ENCODE assay signal across 27 cellular contexts in genomic region chr17:76039121-76039520, GRCh38. TPM values are rescaled to one million over a fixed set of nuclear protein-coding genes. Genes with fewer than 3 reads are reported as not detected.
DNase-seq lines count a peak whose midpoint lies in the region; ATAC-seq, FAIRE-seq and TF ChIP-seq lines count a peak whose summit lies in the region.
"Had no signal": no experiment of that assay in that cellular context is flagged by ENCODE, and none has a peak within 500 bp of the region (broad histone marks: within the 10 kb centered on the region; RNA-seq: fewer than 3 reads in every experiment).

No MANE protein-coding gene starts in this region.

- H3K27me3 ChIP-seq in HUES48 (ENCODE audit: control insufficient read depth, insufficient read depth, low read length) (no peaks in the 10 kb centered on the region), K562 (ENCODE audit: control insufficient read depth in 2 of 2, insufficient read depth in 2 of 2, low read length in 2 of 2) (no peaks in the 10 kb centered on the region), SJCRH30 (no peaks in the 10 kb centered on the region)
- H3K27me3 ChIP-seq: esophagus squamous epithelium, neutrophil had no signal

- no peak for TF ChIP-seq POLR2A in K562 (conservative IDR thresholded peaks at IDR 0.05)

- H3K4me2 ChIP-seq in K562 (ENCODE audit: insufficient read depth, low read length), result no peak overlapping the region

- TF ChIP-seq CTCF in K562 (IDR thresholded peaks at IDR 0.05 in 2 of 3, conservative IDR thresholded peaks at IDR 0.05 in 1 of 3; ENCODE audit: insufficient read depth in 2 of 3, low read depth in 1 of 3, low read length in 3 of 3) (no peak), type B pancreatic cell (conservative IDR thresholded peaks at IDR 0.05) (no peak)

- H3K9me3 Mint-ChIP-seq in naive thymus-derived CD8-positive, alpha-beta T cell, result no peaks in the 10 kb centered on the region
- H3K9me3 Mint-ChIP-seq in type B pancreatic cell, result no peaks in the 10 kb centered on the region
- H3K9me3 Mint-ChIP-seq: activated T-helper 2 cell treated with anti-CD3 and anti-CD28 coated beads, Interferon-gamma antibody, Interleukin-2, Interleukin-4, amounts not matched to agents 10 μg/mL and 5 μg/mL and 100 μg/mL, durations not matched to agents 14 hours and 24 hours and 36 hours; CD4-positive, alpha-beta memory T cell had no signal

- peaks cover 6 to 29% (median 14%) of the 10 kb centered on the region in 4 donors for H3K4me1 Mint-ChIP-seq in naive thymus-derived CD8-positive, alpha-beta T cell
- peaks cover 26% of the 10 kb centered on the region for H3K4me1 Mint-ChIP-seq in type B pancreatic cell (ENCODE audit: unreplicated experiment)

- no peaks in the 10 kb centered on the region for H3K9me1 ChIP-seq in K562 (ENCODE audit: control insufficient read depth, insufficient read depth, low read length)

- peaks cover 4 to 65% (median 14%) of the 10 kb centered on the region in 3 donors for H3K36me3 Mint-ChIP-seq in naive thymus-derived CD8-positive, alpha-beta T cell
- peaks cover 38% of the 10 kb centered on the region for H3K36me3 Mint-ChIP-seq in type B pancreatic cell

- H3K4me1 ChIP-seq in HUES48 (ENCODE audit: control insufficient read depth, insufficient read depth, low read length) (peaks cover 25% of the 10 kb centered on the region), K562 (replicated peaks in 1 of 2; ENCODE audit: control insufficient read depth in 2 of 2, insufficient read depth in 2 of 2, low read length in 2 of 2) (no peaks in the 10 kb centered on the region; a peak in 1 of 5 replicates), SJCRH30 (peaks cover 3% of the 10 kb centered on the region; the same call in 1 of the 2 replicates)

- peak overlapping the region; percentile 90 for H3K27ac ChIP-seq in HUES48 (ENCODE audit: low read depth, low read length)
- no peak overlapping the region for H3K27ac ChIP-seq in K562 (ENCODE audit: extremely low read depth, low read depth, low read length)
- no peak overlapping the region for H3K27ac ChIP-seq in SJCRH30
- H3K27ac ChIP-seq: neutrophil had no signal

- 63% methylated on average over 6 of the region's 6 CpGs for WGBS in K562 (ENCODE audit: insufficient coverage, low coverage, missing lambda C conversion rate)

- H2AFZ ChIP-seq in K562 (ENCODE audit: low read depth, low read length), result no peak overlapping the region

- TF ChIP-seq RAD21 in K562 (CRISPR knock-in tag; conservative IDR thresholded peaks at IDR 0.05 in 1 of 2, IDR thresholded peaks at IDR 0.05 in 1 of 2), result no peak

- POLR2A ChIA-PET in K562 (lab: Yijun Ruan, JAX), result interaction anchor here (0.5 to 1.2 kb wide), 2 partner anchors 235 to 437 kb away, joined by 3 read pairs; no protein-coding TSS in a partner anchor
- POLR2A ChIA-PET in naive thymus-derived CD8-positive, alpha-beta T cell (lab: Charles Lee), result interaction anchor here (0.6 to 2.0 kb wide), 3 partner anchors 8 to 26 kb away, joined by 3 to 8 read pairs (median 4); no protein-coding TSS in a partner anchor

- no peak overlapping the region for H3K4me3 ChIP-seq in HUES48 (ENCODE audit: low read depth, low read length)
- no peak overlapping the region for H3K4me3 ChIP-seq in K562
- no peak overlapping the region for H3K4me3 ChIP-seq in SJCRH30
- H3K4me3 ChIP-seq: esophagus squamous epithelium had no signal

- peak overlapping the region in 8 of 10 donors; percentile 10 to 85 (median 60) for H3K27ac Mint-ChIP-seq in naive thymus-derived CD8-positive, alpha-beta T cell
- H3K27ac Mint-ChIP-seq in type B pancreatic cell, result no peak overlapping the region
- H3K27ac Mint-ChIP-seq: activated T-helper 2 cell treated with anti-CD3 and anti-CD28 coated beads, Interferon-gamma antibody, Interleukin-2, Interleukin-4, amounts not matched to agents 10 μg/mL and 5 μg/mL and 100 μg/mL, durations not matched to agents 14 hours and 24 hours and 36 hours had no signal

- TF ChIP-seq EP300 in K562 (IDR thresholded peaks at IDR 0.05; ENCODE audit: low read length), result no peak

- no peak overlapping the region for H3K4me3 Mint-ChIP-seq in naive thymus-derived CD8-positive, alpha-beta T cell
- no peak overlapping the region for H3K4me3 Mint-ChIP-seq in type B pancreatic cell
- H3K4me3 Mint-ChIP-seq: CD4-positive, alpha-beta memory T cell had no signal

- 0 out of 2 replicates have a peak, but pooled peaks cover 9% of the 10 kb centered on the region for H4K20me1 ChIP-seq in K562 (replicated peaks; ENCODE audit: control insufficient read depth, insufficient read depth, low read length)

- DNase-seq in ELF-1 (ENCODE audit: low read depth, low spot score), result peak; percentile 35
- no peak for DNase-seq in K562 (ENCODE audit: extremely low read depth in 1 of 4, low spot score in 3 of 4)
- DNase-seq in naive thymus-derived CD8-positive, alpha-beta T cell, result no peak
- DNase-seq in SJCRH30, result no peak
- no peak for DNase-seq in type B pancreatic cell (ENCODE audit: extremely low spot score, unreplicated experiment)
- DNase-seq: anterior cingulate cortex; CD4-positive, alpha-beta memory T cell; effector CD8-positive, alpha-beta T cell; esophagus squamous epithelium; GF-D8; Kasumi-1; left cardiac atrium; NCI-H1048; NCI-H2029 treated with DMSO at 0.1 percent for 48 hours; NK-92 treated with Interleukin-12 subunit alpha and Interleukin-12 subunit beta, amount 100 ng/mL, for 24 hours; stimulated activated CD4-positive, alpha-beta T cell treated with anti-CD3 and anti-CD28 coated beads, Interleukin-4, amount 100 ng/mL, for 1 hour; stimulated activated naive CD8-positive, alpha-beta T cell treated with anti-CD3 and anti-CD28 coated beads, Interleukin-15, Interleukin-2, amounts not matched to agents 100 U/mL and 50 U/mL, for 24 hours; T1000; trophoblast cell had no signal

- in situ Hi-C loops in K562 (cut with MboI), result no loop called here

- H3K27me3 Mint-ChIP-seq in naive thymus-derived CD8-positive, alpha-beta T cell, result no peaks in the 10 kb centered on the region
- H3K27me3 Mint-ChIP-seq in type B pancreatic cell, result no peaks in the 10 kb centered on the region
- H3K27me3 Mint-ChIP-seq: CD4-positive, alpha-beta memory T cell had no signal

- FAIRE-seq in K562 (lab: Jason Lieb, UNC), result no peak

- H3K9ac ChIP-seq in HUES48 (ENCODE audit: low read depth, low read length) (no peak overlapping the region), K562 (ENCODE audit: insufficient read depth in 1 of 2, low read depth in 2 of 2, low read length in 2 of 2) (no peak overlapping the region)

- ATAC-seq in K562, result no peak; the same call in 2 of the 3 replicates
- no peak for ATAC-seq in naive thymus-derived CD8-positive, alpha-beta T cell
- ATAC-seq in GM21786 (IDR thresholded peaks at IDR 0.05; ENCODE audit: unreplicated experiment), result no peak
- no peak for ATAC-seq in HG03439 (IDR thresholded peaks at IDR 0.05; ENCODE audit: unreplicated experiment)
- ATAC-seq: left cardiac atrium; stimulated activated naive CD8-positive, alpha-beta T cell treated with anti-CD3 and anti-CD28 coated beads, Interleukin-15, Interleukin-2, amounts not matched to agents 100 U/mL and 50 U/mL, for 24 hours had no signal

- CTCF ChIA-PET in K562 (lab: Yijun Ruan, JAX; ENCODE audit: low intra/inter-chr PET ratio), result no interaction called here

- intact Hi-C loops in K562 (cut with micrococcal nuclease), result no loop called here

- no peaks in the 10 kb centered on the region for H3K9me3 ChIP-seq in HUES48 (ENCODE audit: control insufficient read depth, insufficient read depth, low read length)
- no peaks in the 10 kb centered on the region for H3K9me3 ChIP-seq in K562 (replicated peaks; ENCODE audit: control insufficient read depth, insufficient read depth, low read depth, low read length)
- no peaks in the 10 kb centered on the region for H3K9me3 ChIP-seq in SJCRH30 (replicated peaks)
- H3K9me3 ChIP-seq: esophagus squamous epithelium, neutrophil had no signal

- TSS peak; percentile 61 for BruUV-seq in K562 (replicated peaks; lab: Mats Ljungman, UMichigan)

- H3K36me3 ChIP-seq in HUES48 (ENCODE audit: control insufficient read depth, insufficient read depth, low read length) (peaks cover 61% of the 10 kb centered on the region), K562 (ENCODE audit: control insufficient read depth, insufficient read depth, low read length) (peaks cover 62% of the 10 kb centered on the region), SJCRH30 (peaks cover 58% of the 10 kb centered on the region)

- no peaks in the 10 kb centered on the region for H3K79me2 ChIP-seq in K562 (ENCODE audit: control insufficient read depth, insufficient read depth, low read length)

RNA-seq across cellular contexts. Expression of gene EVPL, which starts 12.0 kb away (rescaled TPM):
- total RNA-seq in K562 (2011; cell fraction: chromatin; rRNA removed; ENCODE audit: low replicate concordance), result 0.07 TPM in 1 of 2 replicates, not detected in the other
- under 0.01 and 0.13 TPM in 2 replicates for total RNA-seq in K562 (2011; cell fraction: nucleolus; rRNA removed)
- not detected in 2 replicates for total RNA-seq in K562 (2011; cell fraction: nucleoplasm; rRNA removed)
- total RNA-seq in K562 (2014; rRNA removed), result 0.04 and 0.18 TPM in 2 replicates
- not detected in 2 replicates for total RNA-seq in K562 (2014; rRNA removed; fragmentation: Illumina TruSeq; extraction: Trizol)
- total RNA-seq in K562 (2015; rRNA removed; fragmentation: Illumina TruSeq; extraction: Trizol), result 0.18 TPM in 1 of 2 replicates, not detected in the other
- total RNA-seq in K562 (2021), result 0.11 and 0.13 TPM in 2 replicates
- polyA plus RNA-seq in K562 (2011; rRNA removed), result not detected in 2 replicates
- polyA plus RNA-seq in K562 (2011; cell fraction: cytosol; rRNA removed), result 0.01 TPM in 1 of 2 replicates, not detected in the other
- polyA plus RNA-seq in K562 (2011; cell fraction: nucleus; rRNA removed), result 0.04 and 0.10 TPM in 2 replicates
- 0.03 and 0.10 TPM in 2 replicates for polyA plus RNA-seq in K562 (2012)
- not detected in 2 replicates for polyA plus RNA-seq in K562 (2014; fragmentation: Illumina TruSeq; extraction: Trizol)
- not detected for polyA plus RNA-seq in K562 (2014; fragmentation: Nextera tagmentation; extraction: Ambion mirVana)
- 0.08 TPM in 1 of 2 replicates, not detected in the other for polyA plus RNA-seq in K562 (2014; rRNA removed)
- not detected in 2 replicates for polyA minus RNA-seq in K562 (2011; rRNA and poly(A)+ RNA removed)
- polyA minus RNA-seq in K562 (2011; cell fraction: cytosol; rRNA and poly(A)+ RNA removed), result not detected in 2 replicates
- not detected in 2 replicates for polyA minus RNA-seq in K562 (2011; cell fraction: nucleus; rRNA and poly(A)+ RNA removed)
- total RNA-seq in naive thymus-derived CD8-positive, alpha-beta T cell, result 1 to 10 TPM; 7.1 to 8.2 TPM
- polyA plus RNA-seq in naive thymus-derived CD8-positive, alpha-beta T cell, result 1 to 10 TPM in 1 of 3 donors, under 1 TPM in 1, not detected in 1; 0.74 to 1.6 TPM
- 0.63 and 1.1 TPM in 2 replicates for total RNA-seq in SJCRH30 (2014; rRNA removed; shearing (Covaris generic))
- 31.9 and 116 TPM in 2 replicates for total RNA-seq in type B pancreatic cell (ENCODE audit: low replicate concordance)
- total RNA-seq: activated T-helper 2 cell treated with anti-CD3 and anti-CD28 coated beads, Interferon-gamma antibody, Interleukin-2, Interleukin-4, amounts not matched to agents 10 μg/mL and 5 μg/mL and 100 μg/mL, durations not matched to agents 14 hours and 24 hours and 36 hours; CD4-positive, alpha-beta memory T cell; chondrocyte; pulmonary artery endothelial cell had no signal
- polyA plus RNA-seq: CD4-positive, alpha-beta memory T cell had no signal

RNA-seq across cellular contexts. Expression of gene SRP68, which starts 33.2 kb away (rescaled TPM):
- 133 and 147 TPM in 2 replicates for total RNA-seq in K562 (2011; cell fraction: chromatin; rRNA removed; ENCODE audit: low replicate concordance)
- 62.8 and 73.2 TPM in 2 replicates for total RNA-seq in K562 (2011; cell fraction: nucleolus; rRNA removed)
- total RNA-seq in K562 (2011; cell fraction: nucleoplasm; rRNA removed), result 99.2 and 124 TPM in 2 replicates
- 29.8 and 35.3 TPM in 2 replicates for total RNA-seq in K562 (2014; rRNA removed)
- 32.4 and 33.8 TPM in 2 replicates for total RNA-seq in K562 (2014; rRNA removed; fragmentation: Illumina TruSeq; extraction: Trizol)
- total RNA-seq in K562 (2015; rRNA removed; fragmentation: Illumina TruSeq; extraction: Trizol), result 33.6 and 36.2 TPM in 2 replicates
- total RNA-seq in K562 (2021), result 73.5 and 77.4 TPM in 2 replicates
- 79.6 and 93.4 TPM in 2 replicates for polyA plus RNA-seq in K562 (2011; rRNA removed)
- polyA plus RNA-seq in K562 (2011; cell fraction: cytosol; rRNA removed), result 55.4 and 75.0 TPM in 2 replicates
- 49.7 and 56.7 TPM in 2 replicates for polyA plus RNA-seq in K562 (2011; cell fraction: nucleus; rRNA removed)
- 73.7 and 81.8 TPM in 2 replicates for polyA plus RNA-seq in K562 (2012)
- 85.7 and 92.6 TPM in 2 replicates for polyA plus RNA-seq in K562 (2014; fragmentation: Illumina TruSeq; extraction: Trizol)
- 10 to 100 TPM; 29.4 to 31.4 TPM for polyA plus RNA-seq in K562 (2014; fragmentation: Nextera tagmentation; extraction: Ambion mirVana)
- polyA plus RNA-seq in K562 (2014; rRNA removed), result 62.8 and 63.5 TPM in 2 replicates
- 82.1 and 85.9 TPM in 2 replicates for polyA minus RNA-seq in K562 (2011; rRNA and poly(A)+ RNA removed)
- 40.9 and 46.4 TPM in 2 replicates for polyA minus RNA-seq in K562 (2011; cell fraction: cytosol; rRNA and poly(A)+ RNA removed)
- polyA minus RNA-seq in K562 (2011; cell fraction: nucleus; rRNA and poly(A)+ RNA removed), result 22.2 and 39.0 TPM in 2 replicates
- 10 to 100 TPM; 79.7 to 80.5 TPM for total RNA-seq in naive thymus-derived CD8-positive, alpha-beta T cell
- 10 to 100 TPM; 53.3 to 79.1 (median 64.5) TPM for polyA plus RNA-seq in naive thymus-derived CD8-positive, alpha-beta T cell
- 58.7 and 60.0 TPM in 2 replicates for total RNA-seq in SJCRH30 (2014; rRNA removed; shearing (Covaris generic))
- 86.7 and 89.6 TPM in 2 replicates for total RNA-seq in type B pancreatic cell (ENCODE audit: low replicate concordance)

RNA-seq across cellular contexts. Expression of gene GALR2, which starts 35.5 kb away (rescaled TPM):
- total RNA-seq in K562 (2011; cell fraction: chromatin; rRNA removed; ENCODE audit: low replicate concordance), result not detected in 2 replicates
- total RNA-seq in K562 (2011; cell fraction: nucleolus; rRNA removed), result 0.17 TPM in 1 of 2 replicates, not detected in the other
- not detected in 2 replicates for total RNA-seq in K562 (2011; cell fraction: nucleoplasm; rRNA removed)
- not detected in 2 replicates for total RNA-seq in K562 (2014; rRNA removed)
- not detected in 2 replicates for total RNA-seq in K562 (2014; rRNA removed; fragmentation: Illumina TruSeq; extraction: Trizol)
- total RNA-seq in K562 (2015; rRNA removed; fragmentation: Illumina TruSeq; extraction: Trizol), result not detected in 2 replicates
- not detected in 2 replicates for total RNA-seq in K562 (2021)
- polyA plus RNA-seq in K562 (2011; rRNA removed), result not detected in 2 replicates
- 0.18 TPM in 1 of 2 replicates, not detected in the other for polyA plus RNA-seq in K562 (2011; cell fraction: cytosol; rRNA removed)
- polyA plus RNA-seq in K562 (2011; cell fraction: nucleus; rRNA removed), result not detected in 2 replicates
- not detected in 2 replicates for polyA plus RNA-seq in K562 (2012)
- polyA plus RNA-seq in K562 (2014; fragmentation: Illumina TruSeq; extraction: Trizol), result not detected in 2 replicates
- not detected for polyA plus RNA-seq in K562 (2014; fragmentation: Nextera tagmentation; extraction: Ambion mirVana)
- polyA plus RNA-seq in K562 (2014; rRNA removed), result 0.34 TPM in 1 of 2 replicates, not detected in the other
- polyA minus RNA-seq in K562 (2011; rRNA and poly(A)+ RNA removed), result not detected in 2 replicates
- not detected in 2 replicates for polyA minus RNA-seq in K562 (2011; cell fraction: cytosol; rRNA and poly(A)+ RNA removed)
- not detected in 2 replicates for polyA minus RNA-seq in K562 (2011; cell fraction: nucleus; rRNA and poly(A)+ RNA removed)
- total RNA-seq in naive thymus-derived CD8-positive, alpha-beta T cell, result not detected
- polyA plus RNA-seq in naive thymus-derived CD8-positive, alpha-beta T cell, result under 1 TPM in 1 of 3 donors, not detected in 2; 0.70 TPM
- total RNA-seq in SJCRH30 (2014; rRNA removed; shearing (Covaris generic)), result 0.06 TPM in 1 of 2 replicates, not detected in the other
- 0.94 and 1.3 TPM in 2 replicates for total RNA-seq in type B pancreatic cell (ENCODE audit: low replicate concordance)
- total RNA-seq: CD4-positive, alpha-beta memory T cell; chondrocyte; glomerular endothelial cell; left cardiac atrium; pulmonary artery endothelial cell had no signal

RNA-seq across cellular contexts. Expression of gene CDK3, which starts 38.5 kb away (rescaled TPM):
- 7.8 and 22.7 TPM in 2 replicates for total RNA-seq in K562 (2011; cell fraction: chromatin; rRNA removed; ENCODE audit: low replicate concordance)
- 15.4 and 17.0 TPM in 2 replicates for total RNA-seq in K562 (2011; cell fraction: nucleolus; rRNA removed)
- total RNA-seq in K562 (2011; cell fraction: nucleoplasm; rRNA removed), result 9.2 and 9.4 TPM in 2 replicates
- 1.3 and 6.0 TPM in 2 replicates for total RNA-seq in K562 (2014; rRNA removed)
- 1.1 and 2.8 TPM in 2 replicates for total RNA-seq in K562 (2014; rRNA removed; fragmentation: Illumina TruSeq; extraction: Trizol)
- total RNA-seq in K562 (2015; rRNA removed; fragmentation: Illumina TruSeq; extraction: Trizol), result 4.0 and 4.3 TPM in 2 replicates
- total RNA-seq in K562 (2021), result 5.0 and 5.4 TPM in 2 replicates
- polyA plus RNA-seq in K562 (2011; rRNA removed), result 5.7 and 8.0 TPM in 2 replicates
- polyA plus RNA-seq in K562 (2011; cell fraction: cytosol; rRNA removed), result 5.5 and 7.2 TPM in 2 replicates
- polyA plus RNA-seq in K562 (2011; cell fraction: nucleus; rRNA removed), result 48.9 and 53.7 TPM in 2 replicates
- 4.8 and 9.3 TPM in 2 replicates for polyA plus RNA-seq in K562 (2012)
- 4.7 TPM in 2 replicates for polyA plus RNA-seq in K562 (2014; fragmentation: Illumina TruSeq; extraction: Trizol)
- under 1 TPM; 0.55 to 0.94 TPM for polyA plus RNA-seq in K562 (2014; fragmentation: Nextera tagmentation; extraction: Ambion mirVana)
- 8.2 and 10.6 TPM in 2 replicates for polyA plus RNA-seq in K562 (2014; rRNA removed)
- 0.56 and 1.2 TPM in 2 replicates for polyA minus RNA-seq in K562 (2011; rRNA and poly(A)+ RNA removed)
- polyA minus RNA-seq in K562 (2011; cell fraction: cytosol; rRNA and poly(A)+ RNA removed), result not detected in 2 replicates
- polyA minus RNA-seq in K562 (2011; cell fraction: nucleus; rRNA and poly(A)+ RNA removed), result 1.5 and 3.7 TPM in 2 replicates
- total RNA-seq in naive thymus-derived CD8-positive, alpha-beta T cell, result 10 to 100 TPM; 11.9 to 12.5 TPM
- under 1 TPM; 0.16 to 0.64 (median 0.63) TPM for polyA plus RNA-seq in naive thymus-derived CD8-positive, alpha-beta T cell
- 2.7 and 3.1 TPM in 2 replicates for total RNA-seq in SJCRH30 (2014; rRNA removed; shearing (Covaris generic))
- 11.5 and 14.1 TPM in 2 replicates for total RNA-seq in type B pancreatic cell (ENCODE audit: low replicate concordance)

RNA-seq across cellular contexts. Expression of gene ZACN, which starts 39.9 kb away (rescaled TPM):
- total RNA-seq in K562 (2011; cell fraction: chromatin; rRNA removed; ENCODE audit: low replicate concordance), result 0.32 TPM in 1 of 2 replicates, not detected in the other
- total RNA-seq in K562 (2011; cell fraction: nucleolus; rRNA removed), result 0.13 TPM in 1 of 2 replicates, not detected in the other
- not detected in 2 replicates for total RNA-seq in K562 (2011; cell fraction: nucleoplasm; rRNA removed)
- total RNA-seq in K562 (2014; rRNA removed) (not detected in 2 replicates), K562 (2014; rRNA removed; fragmentation: Illumina TruSeq; extraction: Trizol) (not detected in 2 replicates), K562 (2015; rRNA removed; fragmentation: Illumina TruSeq; extraction: Trizol) (not detected in 2 replicates), K562 (2021) (0.07 TPM in 1 of 2 replicates, not detected in the other), type B pancreatic cell (ENCODE audit: low replicate concordance) (0.29 TPM in 1 of 2 replicates, not detected in the other)
- polyA plus RNA-seq in K562 (2011; rRNA removed) (not detected in 2 replicates), K562 (2014; fragmentation: Illumina TruSeq; extraction: Trizol) (not detected in 2 replicates), K562 (2014; fragmentation: Nextera tagmentation; extraction: Ambion mirVana) (not detected), K562 (2014; rRNA removed) (not detected in 2 replicates)
- not detected in 2 replicates for polyA plus RNA-seq in K562 (2011; cell fraction: cytosol; rRNA removed)
- polyA plus RNA-seq in K562 (2011; cell fraction: nucleus; rRNA removed), result 0.07 and 0.20 TPM in 2 replicates
- 3.9 and 6.5 TPM in 2 replicates for polyA plus RNA-seq in K562 (2012)
- not detected in 2 replicates for polyA minus RNA-seq in K562 (2011; rRNA and poly(A)+ RNA removed)
- not detected in 2 replicates for polyA minus RNA-seq in K562 (2011; cell fraction: cytosol; rRNA and poly(A)+ RNA removed)
- not detected in 2 replicates for polyA minus RNA-seq in K562 (2011; cell fraction: nucleus; rRNA and poly(A)+ RNA removed)
- total RNA-seq in naive thymus-derived CD8-positive, alpha-beta T cell, result under 1 TPM in 1 of 2 experiments, not detected in 1; 0.21 TPM
- 1 to 10 TPM in 2 of 3 donors, not detected in 1; 1.9 to 4.6 TPM for polyA plus RNA-seq in naive thymus-derived CD8-positive, alpha-beta T cell
- total RNA-seq in SJCRH30 (2014; rRNA removed; shearing (Covaris generic)), result 0.14 and 0.25 TPM in 2 replicates
- total RNA-seq: chondrocyte, esophagus squamous epithelium, glomerular endothelial cell, left cardiac atrium, pulmonary artery endothelial cell had no signal
